ENCODE assay signal across 25 cellular contexts in genomic region chr3:39900462-39901002, GRCh38.
"Had no signal": no experiment of that assay in that cellular context is flagged by ENCODE, and none has a peak within 500 bp of the region (broad histone marks: within the 10 kb centered on the region; RNA-seq: fewer than 3 reads in every experiment).

No MANE protein-coding gene starts in this region.

- H3K27ac ChIP-seq: right atrium auricular region, stomach, thyroid gland, upper lobe of left lung, VCaP had no signal

- H3K9me3 ChIP-seq: right atrium auricular region, stomach, thyroid gland, upper lobe of left lung had no signal

- FAIRE-seq: astrocyte, colon had no signal

- H3K36me3 ChIP-seq: right atrium auricular region, stomach, thyroid gland, upper lobe of left lung had no signal

- H3K4me1 ChIP-seq: right atrium auricular region, stomach, upper lobe of left lung had no signal

- DNase-seq: activated CD4-positive, alpha-beta T cell treated with anti-CD3 and anti-CD28 coated beads for 48 hours; activated CD4-positive, alpha-beta T cell treated with anti-CD3 and anti-CD28 coated beads, Interleukin-2, amount 50 U/mL, for 48 hours; activated CD8-positive, alpha-beta memory T cell treated with anti-CD3 and anti-CD28 coated beads for 24 hours; activated effector memory CD4-positive, alpha-beta T cell treated with Interleukin-2 at 50 U/mL for 16 hours; activated naive CD4-positive, alpha-beta T cell treated with anti-CD3 and anti-CD28 coated beads for 36 hours; activated naive CD8-positive, alpha-beta T cell treated with anti-CD3 and anti-CD28 coated beads for 36 hours; dermis blood vessel endothelial cell; effector CD4-positive, alpha-beta T cell; glutamatergic neuron; islet precursor cell; left ventricle myocardium superior; naive thymus-derived CD8-positive, alpha-beta T cell; nucleus accumbens; stimulated activated CD4-positive, alpha-beta T cell treated with anti-CD3 and anti-CD28 coated beads, Interleukin-15, amount 100 ng/mL, for 24 hours; stimulated activated CD4-positive, alpha-beta T cell treated with anti-CD3 and anti-CD28 coated beads, Interleukin-2, amount 100 ng/mL, for 24 hours; stimulated activated naive B cell treated with anti-CD40 and anti-IgM and Interleukin-4, amounts not matched to agents 10 μg/mL and 1 μg/mL and 100 μg/mL, for 72 hours; stomach; T-helper 9 cell; thyroid gland; upper lobe of left lung had no signal

- ATAC-seq: activated CD4-positive, CD25-positive, alpha-beta regulatory T cell treated with anti-CD3 and anti-CD28 coated beads, Interleukin-2, amount 50 U/mL, for 24 hours; left ventricle myocardium superior; naive thymus-derived CD8-positive, alpha-beta T cell; stimulated activated naive B cell treated with anti-CD40 and anti-IgM and Interleukin-4, amounts not matched to agents 10 μg/mL and 1 μg/mL and 100 μg/mL, for 72 hours had no signal

- H3K27me3 ChIP-seq: right atrium auricular region, stomach, thyroid gland, upper lobe of left lung had no signal

- H3K4me3 ChIP-seq: right atrium auricular region, stomach, thyroid gland, upper lobe of left lung had no signal
